ENCODE assay signal across 8 cellular contexts in the genomic region with DNA sequence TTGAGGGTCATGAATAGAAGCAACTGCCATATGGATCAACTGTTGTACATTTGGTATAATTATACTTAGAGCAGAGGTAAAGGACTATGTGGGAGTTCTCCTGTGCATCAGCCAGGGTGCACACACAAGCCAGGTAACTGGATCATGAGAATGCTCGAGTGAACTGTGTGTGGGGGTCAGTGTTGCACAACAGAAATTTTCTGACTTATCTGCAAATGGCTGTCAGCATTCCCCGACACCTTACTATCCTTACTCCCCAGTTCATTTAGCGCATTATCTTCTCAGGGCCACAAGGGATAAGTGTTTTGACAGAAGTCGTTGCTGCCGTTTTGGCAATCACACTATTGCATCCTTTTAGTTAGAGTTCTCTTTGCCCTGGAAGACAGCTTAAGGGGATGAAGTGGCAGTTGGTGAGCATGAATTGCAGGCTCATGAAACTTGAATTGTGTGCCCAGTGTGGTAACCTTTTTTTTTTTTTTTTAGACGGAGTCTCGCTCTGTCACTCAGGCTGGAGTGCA. TPM values are rescaled to one million over a fixed set of nuclear protein-coding genes. Genes with fewer than 3 reads are reported as not detected.
A peak's percentile ranks its signal among the peaks of the same experiment; 100 is the strongest.
DNase-seq lines count a peak whose midpoint lies in the region; ATAC-seq and TF ChIP-seq lines count a peak whose summit lies in the region.

No MANE protein-coding gene starts in this region.

- H3K27ac ChIP-seq in C4-2B (peak overlapping the region; percentile 99; the same call in 1 of the 2 replicates), Karpas-422 (ENCODE audit: low read length) (no peak overlapping the region), body of pancreas (peak overlapping the region in 3 of 4 donors; percentile 91 to 99 (median 95)), mucosa of rectum (ENCODE audit: low read depth in 2 of 2, low read length in 2 of 2) (no peak overlapping the region)

- H3K4me2 ChIP-seq in Karpas-422 (ENCODE audit: low read depth, low read length, poor library complexity, severe bottlenecking): peak overlapping the region; percentile 83

- H3K9me3 ChIP-seq in Karpas-422 (ENCODE audit: low read length) (no peaks in the 10 kb centered on the region), body of pancreas (no peaks in the 10 kb centered on the region), mucosa of rectum (ENCODE audit: control insufficient read depth in 2 of 2, low read length in 2 of 2) (no peaks in the 10 kb centered on the region)

- intact Hi-C loops in body of pancreas (cut with DNase I): no loop called here

- TF ChIP-seq CTCF in C4-2B (conservative IDR thresholded peaks at IDR 0.05) (no peak), body of pancreas (IDR thresholded peaks at IDR 0.05) (no peak)

- H3K27me3 ChIP-seq in Karpas-422 (ENCODE audit: low read length): no peaks in the 10 kb centered on the region
- no peaks in the 10 kb centered on the region for H3K27me3 ChIP-seq in body of pancreas
- no peaks in the 10 kb centered on the region for H3K27me3 ChIP-seq in mucosa of rectum (ENCODE audit: control insufficient read depth in 2 of 2, insufficient read depth in 2 of 2, low read length in 2 of 2)

- DNase-seq in Karpas-422 (no peak), body of pancreas (peak in 2 of 4 donors; percentile 30 to 36), NOMO-1 treated with dmso at 0.1 percent for 144 hours (lab: John Stamatoyannopoulos, UW; ENCODE audit: unreplicated experiment) (no peak)
- DNase-seq in activated effector memory CD4-positive, alpha-beta T cell treated with anti-CD3 and anti-CD28 coated beads, Interleukin-2, amount 50 U/mL, for 16 hours: no peak
- DNase-seq in central memory CD4-positive, alpha-beta T cell: no peak

- peaks cover 65% of the 10 kb centered on the region for H3K79me2 ChIP-seq in Karpas-422 (ENCODE audit: low read length)

- H3K4me1 ChIP-seq in Karpas-422 (ENCODE audit: low read length) (peaks cover 20% of the 10 kb centered on the region), body of pancreas (peaks cover 47% of the 10 kb centered on the region), mucosa of rectum (ENCODE audit: control insufficient read depth in 2 of 2, insufficient read depth in 2 of 2, low read length in 2 of 2) (peaks cover 18 to 20% of the 10 kb centered on the region in 2 donors)

- WGBS in body of pancreas, 2 donors: 16 to 23% methylated on average over 7 of the region's 7 CpGs

- H3K4me3 ChIP-seq in Karpas-422 (ENCODE audit: low read length): peak overlapping the region; percentile 84
- H3K4me3 ChIP-seq in body of pancreas: peak overlapping the region in 1 of 2 donors; percentile 54
- peak overlapping the region; percentile 26 to 75 for H3K4me3 ChIP-seq in mucosa of rectum (ENCODE audit: low read length in 2 of 2)

- H3K9me2 ChIP-seq in Karpas-422 (replicated peaks; ENCODE audit: insufficient read depth, low read length): no peaks in the 10 kb centered on the region

- TF ChIP-seq POLR2A in body of pancreas (IDR thresholded peaks at IDR 0.05): no peak

- peaks cover 19% of the 10 kb centered on the region; the same call in 1 of the 2 replicates for H4K20me1 ChIP-seq in Karpas-422 (ENCODE audit: insufficient read depth, low read depth, low read length)

- peaks cover 28% of the 10 kb centered on the region for H3K36me3 ChIP-seq in Karpas-422 (ENCODE audit: insufficient read depth, low read length)
- H3K36me3 ChIP-seq in body of pancreas (replicated peaks in 1 of 2; ENCODE audit: insufficient read depth in 1 of 2, low read depth in 2 of 2): no peaks in the 10 kb centered on the region
- peaks cover under 1 to 3% of the 10 kb centered on the region in 2 donors for H3K36me3 ChIP-seq in mucosa of rectum (ENCODE audit: control insufficient read depth in 2 of 2, insufficient read depth in 2 of 2, low read length in 2 of 2)

- H3K9ac ChIP-seq in Karpas-422 (ENCODE audit: low read length) (peak overlapping the region; percentile 99), mucosa of rectum (ENCODE audit: low read depth in 1 of 2, low read length in 2 of 2) (peak overlapping the region in 1 of 2 donors; percentile 9)

- ATAC-seq in body of pancreas: no peak
- ATAC-seq in GM19324 (IDR thresholded peaks at IDR 0.05; ENCODE audit: low FRiP score, unreplicated experiment): no peak

- no peak overlapping the region for H2AFZ ChIP-seq in Karpas-422 (ENCODE audit: low read length)

RNA-seq across cellular contexts. Expression of gene CANX, which starts 1.7 kb away (rescaled TPM):
- 191 and 224 TPM in 2 replicates for total RNA-seq in Karpas-422 (2014; rRNA removed; shearing (Covaris generic); ENCODE audit: low replicate concordance)
- 100 to 1,000 TPM; 262 to 401 TPM for total RNA-seq in body of pancreas

RNA-seq across cellular contexts. Expression of gene CBY3, which starts 19.6 kb away (rescaled TPM):
- total RNA-seq in Karpas-422 (2014; rRNA removed; shearing (Covaris generic); ENCODE audit: low replicate concordance): not detected in 2 replicates
- total RNA-seq in body of pancreas: not detected

RNA-seq across cellular contexts. Expression of gene MAML1, which starts 32.2 kb away (rescaled TPM):
- 11.5 and 14.2 TPM in 2 replicates for total RNA-seq in Karpas-422 (2014; rRNA removed; shearing (Covaris generic); ENCODE audit: low replicate concordance)
- total RNA-seq in body of pancreas: 10 to 100 TPM; 18.1 to 18.2 TPM

Comparison
In these comparisons a context has a peak if more than half of its experiments do, and no peak if none do; other contexts are left out.
1. H3K27ac ChIP-seq: peak in C4-2B (single experiment) and body of pancreas (3 of 4); none in Karpas-422 (single experiment) and mucosa of rectum (0 of 2).